26 cellular contexts compared by ENCODE assay signal in the genomic region with DNA sequence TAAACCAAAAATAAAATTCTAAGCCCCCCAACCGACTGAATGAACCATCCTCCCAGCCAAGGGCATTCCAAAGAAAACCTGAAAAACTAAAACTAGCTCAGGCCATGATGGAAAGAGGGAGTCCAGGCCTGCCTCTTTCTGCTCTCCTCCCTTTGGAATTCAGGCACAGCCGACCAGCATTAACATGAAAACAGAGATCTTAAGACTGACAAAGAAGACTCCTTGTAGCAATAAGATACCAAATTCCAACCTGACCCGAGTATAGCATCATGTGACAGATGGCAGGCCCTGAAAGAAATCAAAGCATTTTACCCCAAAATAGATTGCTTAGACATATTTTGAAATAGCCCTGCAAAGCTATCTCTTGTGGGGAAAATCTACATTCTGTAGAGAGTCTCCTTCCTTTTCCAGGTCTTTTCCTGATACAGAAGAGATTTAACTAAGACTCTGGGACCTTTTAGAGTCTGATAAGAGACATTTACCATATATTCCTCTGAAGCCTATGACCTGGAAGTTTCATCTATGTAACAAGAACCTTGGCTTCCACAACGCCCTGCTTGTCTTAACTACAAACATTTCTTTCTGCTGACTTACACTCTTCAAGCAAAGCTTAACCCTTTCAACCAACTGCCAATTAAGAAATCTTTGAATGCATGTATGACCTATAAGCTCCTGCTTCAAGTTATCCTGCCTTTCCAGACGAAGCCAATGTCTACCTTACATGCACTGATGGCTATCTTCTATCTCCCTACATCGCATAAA. TPM values are rescaled to one million over a fixed set of nuclear protein-coding genes. Genes with fewer than 3 reads are reported as not detected.
DNase-seq lines count a peak whose midpoint lies in the region; ATAC-seq, FAIRE-seq and TF ChIP-seq lines count a peak whose summit lies in the region.
"Had no signal": no experiment of that assay in that cellular context is flagged by ENCODE, and none has a peak within 500 bp of the region (broad histone marks: within the 10 kb centered on the region; RNA-seq: fewer than 3 reads in every experiment).

No MANE protein-coding gene starts in this region.

- no peaks in the 10 kb centered on the region for H3K27me3 Mint-ChIP-seq in activated naive CD8-positive, alpha-beta T cell
- H3K27me3 Mint-ChIP-seq in activated naive CD8-positive, alpha-beta T cell treated with anti-CD3 and anti-CD28 coated beads, Interleukin-2, amount 50 U/mL, for 24 hours, result no peaks in the 10 kb centered on the region
- no peaks in the 10 kb centered on the region for H3K27me3 Mint-ChIP-seq in dendritic cell treated with granulocyte-macrophage colony-stimulating factor and Interleukin-4, amounts not matched to agents 40 ng/mL and 50 ng/mL, for 4 days
- H3K27me3 Mint-ChIP-seq in stimulated activated memory B cell treated with anti-CD40 and anti-IgM and Interleukin-4, amounts not matched to agents 10 μg/mL and 1 μg/mL and 100 μg/mL, for 72 hours, result no peaks in the 10 kb centered on the region
- H3K27me3 Mint-ChIP-seq in activated T-cell treated with anti-CD3 and anti-CD28 coated beads, Interleukin-2, amount 50 U/mL, for 72 hours (ENCODE audit: low read depth), result no peaks in the 10 kb centered on the region

- peak overlapping the region; percentile 34 for H3K27ac Mint-ChIP-seq in activated naive CD8-positive, alpha-beta T cell
- no peak overlapping the region for H3K27ac Mint-ChIP-seq in activated naive CD8-positive, alpha-beta T cell treated with anti-CD3 and anti-CD28 coated beads, Interleukin-2, amount 50 U/mL, for 24 hours
- H3K27ac Mint-ChIP-seq in dendritic cell treated with granulocyte-macrophage colony-stimulating factor and Interleukin-4, amounts not matched to agents 40 ng/mL and 50 ng/mL, for 4 days, result peak overlapping the region; percentile 20
- H3K27ac Mint-ChIP-seq in stimulated activated effector memory CD8-positive, alpha-beta T cell treated with anti-CD3 and anti-CD28 coated beads, Interleukin-12 subunit alpha, Interleukin-12 subunit beta, amount 100 ng/mL, for 72 hours, result peak overlapping the region; percentile 29
- H3K27ac Mint-ChIP-seq in stimulated activated memory B cell treated with anti-CD40 and anti-IgM and Interleukin-4, amounts not matched to agents 10 μg/mL and 1 μg/mL and 100 μg/mL, for 72 hours, result no peak overlapping the region
- H3K27ac Mint-ChIP-seq in activated T-cell treated with anti-CD3 and anti-CD28 coated beads, Interleukin-2, amount 50 U/mL, for 72 hours, result no peak overlapping the region
- H3K27ac Mint-ChIP-seq: CD8-positive, alpha-beta T cell; T-helper 1 cell treated with Interleukin-12 subunit alpha and Interleukin-12 subunit beta and Interleukin-4 antibody, amounts not matched to agents 30 μg/mL and 1 μg/mL, for 36 hours had no signal

- H3K4me1 Mint-ChIP-seq in activated naive CD8-positive, alpha-beta T cell (ENCODE audit: low read depth), result peaks cover 20% of the 10 kb centered on the region
- peaks cover 12% of the 10 kb centered on the region for H3K4me1 Mint-ChIP-seq in activated naive CD8-positive, alpha-beta T cell treated with anti-CD3 and anti-CD28 coated beads, Interleukin-2, amount 50 U/mL, for 24 hours
- H3K4me1 Mint-ChIP-seq in dendritic cell treated with granulocyte-macrophage colony-stimulating factor and Interleukin-4, amounts not matched to agents 40 ng/mL and 50 ng/mL, for 4 days (ENCODE audit: low read depth), result peaks cover 23% of the 10 kb centered on the region
- H3K4me1 Mint-ChIP-seq in stimulated activated effector memory CD8-positive, alpha-beta T cell treated with anti-CD3 and anti-CD28 coated beads, Interleukin-12 subunit alpha, Interleukin-12 subunit beta, amount 100 ng/mL, for 72 hours, result peaks cover 12% of the 10 kb centered on the region
- peaks cover 22% of the 10 kb centered on the region for H3K4me1 Mint-ChIP-seq in stimulated activated memory B cell treated with anti-CD40 and anti-IgM and Interleukin-4, amounts not matched to agents 10 μg/mL and 1 μg/mL and 100 μg/mL, for 72 hours
- peaks cover 12% of the 10 kb centered on the region for H3K4me1 Mint-ChIP-seq in activated T-cell treated with anti-CD3 and anti-CD28 coated beads, Interleukin-2, amount 50 U/mL, for 72 hours (ENCODE audit: low read depth)

- intact Hi-C loops in dendritic cell treated with granulocyte-macrophage colony-stimulating factor and Interleukin-4, amounts not matched to agents 40 ng/mL and 50 ng/mL, for 4 days (cut with micrococcal nuclease), result no loop called here

- no peak for TF ChIP-seq CTCF in D721Med (IDR thresholded peaks at IDR 0.05; ENCODE audit: insufficient read depth, missing control alignments)

- ATAC-seq in activated naive CD8-positive, alpha-beta T cell treated with anti-CD3 and anti-CD28 coated beads, Interleukin-2, amount 50 U/mL, for 24 hours, result no peak
- ATAC-seq in stimulated activated effector memory CD8-positive, alpha-beta T cell treated with anti-CD3 and anti-CD28 coated beads, Interleukin-12 subunit alpha, Interleukin-12 subunit beta, amount 100 ng/mL, for 72 hours, result no peak
- no peak for ATAC-seq in stimulated activated memory B cell treated with anti-CD40 and anti-IgM and Interleukin-4, amounts not matched to agents 10 μg/mL and 1 μg/mL and 100 μg/mL, for 72 hours
- ATAC-seq in activated T-cell treated with anti-CD3 and anti-CD28 coated beads, Interleukin-2, amount 50 U/mL, for 72 hours (replicated peaks in 1 of 2), result no peak
- ATAC-seq: CD8-positive, alpha-beta T cell; esophagus mucosa; foreskin keratinocyte; HCT116; K562 had no signal

- no peak for DNase-seq in activated naive CD8-positive, alpha-beta T cell treated with anti-CD3 and anti-CD28 coated beads, Interleukin-2, amount 50 U/mL, for 24 hours
- DNase-seq in iris pigment epithelial cell (ENCODE audit: low read depth) (peak; percentile 44), D721Med (ENCODE audit: insufficient read length, low spot score) (no peak)
- DNase-seq in stimulated activated effector memory CD8-positive, alpha-beta T cell treated with anti-CD3 and anti-CD28 coated beads, Interleukin-12 subunit alpha, Interleukin-12 subunit beta, amount 100 ng/mL, for 72 hours (ENCODE audit: low spot score in 2 of 2), result no peak
- DNase-seq in activated T-cell treated with anti-CD3 and anti-CD28 coated beads, Interleukin-2, amount 50 U/mL, for 72 hours, result no peak
- DNase-seq: 8988T; activated CD4-positive, alpha-beta T cell treated with anti-CD3 and anti-CD28 coated beads for 4 hours; activated CD8-positive, alpha-beta memory T cell treated with anti-CD3 and anti-CD28 coated beads for 24 hours; activated gamma-delta T cell treated with Interleukin-2 at 50 U/mL for 16 hours; activated T-cell treated with anti-CD3 and anti-CD28 coated beads, Interleukin-2, amount 50 U/mL, for 1 hour; brain microvascular endothelial cell; CD8-positive, alpha-beta T cell; effector memory CD4-positive, alpha-beta T cell; foreskin keratinocyte; GF-D8; NCI-H146; NCI-H510A treated with DMSO at 0.1 percent for 48 hours; Peyer's patch; SJCRH30 had no signal

- H3K36me3 Mint-ChIP-seq in activated naive CD8-positive, alpha-beta T cell, result peaks cover 9% of the 10 kb centered on the region
- no peaks in the 10 kb centered on the region for H3K36me3 Mint-ChIP-seq in activated naive CD8-positive, alpha-beta T cell treated with anti-CD3 and anti-CD28 coated beads, Interleukin-2, amount 50 U/mL, for 24 hours (ENCODE audit: low read depth)
- H3K36me3 Mint-ChIP-seq in dendritic cell treated with granulocyte-macrophage colony-stimulating factor and Interleukin-4, amounts not matched to agents 40 ng/mL and 50 ng/mL, for 4 days (ENCODE audit: low read depth), result no peaks in the 10 kb centered on the region
- H3K36me3 Mint-ChIP-seq in stimulated activated effector memory CD8-positive, alpha-beta T cell treated with anti-CD3 and anti-CD28 coated beads, Interleukin-12 subunit alpha, Interleukin-12 subunit beta, amount 100 ng/mL, for 72 hours, result no peaks in the 10 kb centered on the region
- H3K36me3 Mint-ChIP-seq in stimulated activated memory B cell treated with anti-CD40 and anti-IgM and Interleukin-4, amounts not matched to agents 10 μg/mL and 1 μg/mL and 100 μg/mL, for 72 hours, result peaks cover 5% of the 10 kb centered on the region
- peaks cover 2 to 4% of the 10 kb centered on the region in 2 donors for H3K36me3 Mint-ChIP-seq in activated T-cell treated with anti-CD3 and anti-CD28 coated beads, Interleukin-2, amount 50 U/mL, for 72 hours (ENCODE audit: insufficient read depth in 2 of 2)

- H3K9me3 Mint-ChIP-seq in activated naive CD8-positive, alpha-beta T cell (ENCODE audit: low read depth), result no peaks in the 10 kb centered on the region
- H3K9me3 Mint-ChIP-seq in activated naive CD8-positive, alpha-beta T cell treated with anti-CD3 and anti-CD28 coated beads, Interleukin-2, amount 50 U/mL, for 24 hours, result peaks cover 3% of the 10 kb centered on the region
- H3K9me3 Mint-ChIP-seq in dendritic cell treated with granulocyte-macrophage colony-stimulating factor and Interleukin-4, amounts not matched to agents 40 ng/mL and 50 ng/mL, for 4 days, result no peaks in the 10 kb centered on the region
- H3K9me3 Mint-ChIP-seq in stimulated activated effector memory CD8-positive, alpha-beta T cell treated with anti-CD3 and anti-CD28 coated beads, Interleukin-12 subunit alpha, Interleukin-12 subunit beta, amount 100 ng/mL, for 72 hours, result no peaks in the 10 kb centered on the region
- H3K9me3 Mint-ChIP-seq in stimulated activated memory B cell treated with anti-CD40 and anti-IgM and Interleukin-4, amounts not matched to agents 10 μg/mL and 1 μg/mL and 100 μg/mL, for 72 hours, result no peaks in the 10 kb centered on the region
- no peaks in the 10 kb centered on the region for H3K9me3 Mint-ChIP-seq in activated T-cell treated with anti-CD3 and anti-CD28 coated beads, Interleukin-2, amount 50 U/mL, for 72 hours
- H3K9me3 Mint-ChIP-seq: T-helper 1 cell treated with Interleukin-12 subunit alpha and Interleukin-12 subunit beta and Interleukin-4 antibody, amounts not matched to agents 30 μg/mL and 1 μg/mL, for 36 hours had no signal

- no peak overlapping the region for H3K4me3 Mint-ChIP-seq in activated naive CD8-positive, alpha-beta T cell
- H3K4me3 Mint-ChIP-seq in activated naive CD8-positive, alpha-beta T cell treated with anti-CD3 and anti-CD28 coated beads, Interleukin-2, amount 50 U/mL, for 24 hours, result no peak overlapping the region
- no peak overlapping the region for H3K4me3 Mint-ChIP-seq in dendritic cell treated with granulocyte-macrophage colony-stimulating factor and Interleukin-4, amounts not matched to agents 40 ng/mL and 50 ng/mL, for 4 days
- no peak overlapping the region for H3K4me3 Mint-ChIP-seq in stimulated activated effector memory CD8-positive, alpha-beta T cell treated with anti-CD3 and anti-CD28 coated beads, Interleukin-12 subunit alpha, Interleukin-12 subunit beta, amount 100 ng/mL, for 72 hours
- H3K4me3 Mint-ChIP-seq in stimulated activated memory B cell treated with anti-CD40 and anti-IgM and Interleukin-4, amounts not matched to agents 10 μg/mL and 1 μg/mL and 100 μg/mL, for 72 hours, result no peak overlapping the region
- H3K4me3 Mint-ChIP-seq in activated T-cell treated with anti-CD3 and anti-CD28 coated beads, Interleukin-2, amount 50 U/mL, for 72 hours, result no peak overlapping the region
- H3K4me3 Mint-ChIP-seq: CD8-positive, alpha-beta T cell; T-helper 1 cell treated with Interleukin-12 subunit alpha and Interleukin-12 subunit beta and Interleukin-4 antibody, amounts not matched to agents 30 μg/mL and 1 μg/mL, for 36 hours had no signal

- no peak for FAIRE-seq in D721Med (lab: Jason Lieb, UNC)
- FAIRE-seq: K562 had no signal

RNA-seq across cellular contexts. Expression of a gene that starts 22.2 kb away (rescaled TPM):
- total RNA-seq in activated T-cell treated with anti-CD3 and anti-CD28 coated beads, Interleukin-2, amount 50 U/mL, for 72 hours, result under 1 TPM; 0.19 to 0.22 TPM
- total RNA-seq: foreskin keratinocyte, K562 had no signal

Comparison
In these comparisons a context has a peak if more than half of its experiments do, and no peak if none do; other contexts are left out.
1. H3K27ac Mint-ChIP-seq: peak in activated naive CD8-positive, alpha-beta T cell (single experiment), dendritic cell treated with granulocyte-macrophage colony-stimulating factor and Interleukin-4, amounts not matched to agents 40 ng/mL and 50 ng/mL, for 4 days (single experiment) and stimulated activated effector memory CD8-positive, alpha-beta T cell treated with anti-CD3 and anti-CD28 coated beads, Interleukin-12 subunit alpha, Interleukin-12 subunit beta, amount 100 ng/mL, for 72 hours (single experiment); none in activated naive CD8-positive, alpha-beta T cell treated with anti-CD3 and anti-CD28 coated beads, Interleukin-2, amount 50 U/mL, for 24 hours (single experiment), stimulated activated memory B cell treated with anti-CD40 and anti-IgM and Interleukin-4, amounts not matched to agents 10 μg/mL and 1 μg/mL and 100 μg/mL, for 72 hours (single experiment) and activated T-cell treated with anti-CD3 and anti-CD28 coated beads, Interleukin-2, amount 50 U/mL, for 72 hours (single experiment).